In genomic region chr4:84582988-84583870, GRCh38 we compare ENCODE assay signal across 8 cellular contexts. TPM values are rescaled to one million over a fixed set of nuclear protein-coding genes. Genes with fewer than 3 reads are reported as not detected.
A peak's percentile ranks its signal among the peaks of the same experiment; 100 is the strongest.
DNase-seq lines count a peak whose midpoint lies in the region; ATAC-seq and TF ChIP-seq lines count a peak whose summit lies in the region.

Gene CDS1 (plus strand): TSS chr4:84583127. CDS start chr4:84583402, 275 bp downstream.

- peak within 1 kb of the TSS; percentile 87 for H3K4me3 Mint-ChIP-seq in activated naive CD4-positive, alpha-beta T cell treated with anti-CD3 and anti-CD28 coated beads, Interleukin-2, amount 50 U/mL, for 24 hours
- peak within 1 kb of the TSS; percentile 93 for H3K4me3 Mint-ChIP-seq in progenitor cell of endocrine pancreas (ENCODE audit: low read depth)

- DNase-seq in activated naive CD4-positive, alpha-beta T cell (lab: John Stamatoyannopoulos, UW) = peak in 3 of 4 experiments; percentile 2 to 70 (median 5)
- DNase-seq in activated naive CD4-positive, alpha-beta T cell treated with anti-CD3 and anti-CD28 coated beads, Interleukin-2, amount 50 U/mL, for 16 hours = no peak
- DNase-seq in NCI-H2107 treated with DMSO at 0.1 percent for 48 hours (lab: John Stamatoyannopoulos, UW; ENCODE audit: unreplicated experiment) (peak; percentile 45), left ventricle myocardium superior (peak; percentile 62), progenitor cell of endocrine pancreas (ENCODE audit: low spot score, unreplicated experiment) (peak; percentile 44), HCEC 1CT (no peak)

- peaks cover 32% of the 10 kb centered on the region for H3K27me3 Mint-ChIP-seq in activated naive CD4-positive, alpha-beta T cell treated with anti-CD3 and anti-CD28 coated beads, Interleukin-2, amount 50 U/mL, for 24 hours
- no peaks in the 10 kb centered on the region for H3K27me3 Mint-ChIP-seq in progenitor cell of endocrine pancreas

- peaks cover 16% of the 10 kb centered on the region for H3K4me1 Mint-ChIP-seq in activated naive CD4-positive, alpha-beta T cell treated with anti-CD3 and anti-CD28 coated beads, Interleukin-2, amount 50 U/mL, for 24 hours
- H3K4me1 Mint-ChIP-seq in progenitor cell of endocrine pancreas (ENCODE audit: low read depth) = peaks cover 46% of the 10 kb centered on the region

- H3K36me3 Mint-ChIP-seq in activated naive CD4-positive, alpha-beta T cell treated with anti-CD3 and anti-CD28 coated beads, Interleukin-2, amount 50 U/mL, for 24 hours = peaks cover 2% of the 10 kb centered on the region
- peaks cover 17% of the 10 kb centered on the region for H3K36me3 Mint-ChIP-seq in progenitor cell of endocrine pancreas (ENCODE audit: insufficient read depth)

- no peak for TF ChIP-seq CTCF in progenitor cell of endocrine pancreas (IDR thresholded peaks at IDR 0.05; ENCODE audit: unreplicated experiment)

- H3K9me3 Mint-ChIP-seq in activated naive CD4-positive, alpha-beta T cell treated with anti-CD3 and anti-CD28 coated beads, Interleukin-2, amount 50 U/mL, for 24 hours = no peaks in the 10 kb centered on the region
- peaks cover 10% of the 10 kb centered on the region for H3K9me3 Mint-ChIP-seq in progenitor cell of endocrine pancreas (ENCODE audit: low read depth)

- intact Hi-C loops in left ventricle myocardium superior (cut with micrococcal nuclease) = loop anchor here (10.0 kb wide), 1 partner anchor 102 kb away; no protein-coding TSS in a partner anchor

- ATAC-seq in HG02678 (IDR thresholded peaks at IDR 0.05; ENCODE audit: unreplicated experiment) = peak; percentile 58
- ATAC-seq in left ventricle myocardium superior = peak; percentile 63

- H3K27ac Mint-ChIP-seq in activated naive CD4-positive, alpha-beta T cell treated with anti-CD3 and anti-CD28 coated beads, Interleukin-2, amount 50 U/mL, for 24 hours = peak within 1 kb of the TSS; percentile 66
- H3K27ac Mint-ChIP-seq in progenitor cell of endocrine pancreas = peak within 1 kb of the TSS; percentile 97

RNA-seq across cellular contexts. Expression of gene CDS1, which starts in this region (rescaled TPM):
- total RNA-seq in left ventricle myocardium superior (0.55 TPM), progenitor cell of endocrine pancreas (21.6 and 22.2 TPM in 2 replicates)

Comparison
In these comparisons a context has a peak if more than half of its experiments do, and no peak if none do; other contexts are left out.
1. RNA of gene CDS1 (total RNA-seq): 21.6 to 22.2 TPM in progenitor cell of endocrine pancreas; 0.55 TPM in left ventricle myocardium superior (single experiment); every median in the first group is over 10 times any median in the second.
2. DNase-seq: peak in activated naive CD4-positive, alpha-beta T cell (3 of 4), NCI-H2107 treated with DMSO at 0.1 percent for 48 hours (single experiment) and progenitor cell of endocrine pancreas (single experiment); none in activated naive CD4-positive, alpha-beta T cell treated with anti-CD3 and anti-CD28 coated beads, Interleukin-2, amount 50 U/mL, for 16 hours (single experiment) and HCEC 1CT (single experiment).
3. Peak in DNase-seq and ATAC-seq in left ventricle myocardium superior; RNA of the gene not detected or under 1 TPM.